9 cellular contexts compared by ENCODE assay signal in the genomic region with DNA sequence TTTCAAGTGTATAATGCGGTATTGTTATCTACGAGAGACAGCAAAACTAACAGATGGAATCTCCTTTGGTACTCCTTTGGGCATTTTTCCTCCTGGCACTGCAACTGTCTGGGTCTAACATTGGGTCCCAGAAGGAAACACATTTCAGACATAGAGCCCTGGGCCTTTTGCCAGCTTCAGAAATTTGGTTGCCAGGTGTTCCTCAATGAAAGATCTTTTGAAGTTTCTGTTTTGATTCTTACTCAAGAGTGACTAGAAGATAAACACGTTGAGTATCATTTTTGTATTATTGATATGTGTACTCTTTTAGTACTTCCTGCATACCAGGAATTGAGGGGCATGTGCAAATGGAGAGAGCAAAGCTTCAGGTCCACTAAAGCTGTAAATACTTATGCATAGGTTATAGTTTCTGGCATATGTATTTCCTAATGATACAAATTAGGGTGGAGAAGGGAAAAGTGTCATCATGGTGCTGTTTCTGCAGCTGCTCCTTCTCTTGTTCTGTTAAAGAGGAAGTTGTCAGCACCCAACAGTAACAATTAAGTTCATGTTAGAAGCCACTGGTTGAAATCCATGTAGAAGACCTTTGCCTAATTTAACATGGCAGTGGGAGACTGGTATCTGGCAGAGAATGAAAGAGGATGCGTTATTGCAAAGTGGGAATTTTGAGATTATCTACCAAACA. TPM values are rescaled to one million over a fixed set of nuclear protein-coding genes. Genes with fewer than 3 reads are reported as not detected.
A peak's percentile ranks its signal among the peaks of the same experiment; 100 is the strongest.
DNase-seq lines count a peak whose midpoint lies in the region; ATAC-seq and TF ChIP-seq lines count a peak whose summit lies in the region.
"Had no signal": no experiment of that assay in that cellular context is flagged by ENCODE, and none has a peak within 500 bp of the region (broad histone marks: within the 10 kb centered on the region; RNA-seq: fewer than 3 reads in every experiment).

No MANE protein-coding gene starts in this region.

- TF ChIP-seq CTCF in lung (IDR thresholded peaks at IDR 0.05; ENCODE audit: control extremely low read depth, extremely low read depth) = no peak

- DNase-seq in NCI-H748 (lab: John Stamatoyannopoulos, UW; ENCODE audit: unreplicated experiment) = peak; percentile 44
- no peak for DNase-seq in NCI-H748 treated with DMSO at 0.1 percent for 48 hours (lab: John Stamatoyannopoulos, UW)
- DNase-seq in NCI-H1436 (lab: John Stamatoyannopoulos, UW) = peak; percentile 6
- DNase-seq in lung (ENCODE audit: low spot score) = peak; percentile 41
- DNase-seq in glomerular visceral epithelial cell (ENCODE audit: extremely low spot score) = no peak
- no peak for DNase-seq in HK-2 (ENCODE audit: unreplicated experiment)
- DNase-seq in sciatic nerve (ENCODE audit: low spot score) = no peak

- no peaks in the 10 kb centered on the region for H3K9me3 ChIP-seq in lung (ENCODE audit: control insufficient read depth in 2 of 2, insufficient read depth in 1 of 2, low read length in 1 of 2)
- H3K9me3 ChIP-seq: A549 had no signal

- 55 to 64% methylated on average over 4 of the region's 4 CpGs for WGBS in lung, 2 donors

- ATAC-seq in HG02840 (IDR thresholded peaks at IDR 0.05; ENCODE audit: low FRiP score, unreplicated experiment) = peak; percentile 70
- ATAC-seq in lung (ENCODE audit: insufficient read depth, low FRiP score) = no peak
- no peak for ATAC-seq in sciatic nerve
- ATAC-seq: A549 had no signal

- no peaks in the 10 kb centered on the region for H3K4me1 ChIP-seq in lung (ENCODE audit: control insufficient read depth in 2 of 2, insufficient read depth in 2 of 2, low read length in 2 of 2)
- H3K4me1 ChIP-seq: A549 had no signal

- intact Hi-C loops in sciatic nerve (cut with DNase I) = no loop called here

- no peak overlapping the region for H3K4me3 ChIP-seq in lung
- H3K4me3 ChIP-seq: A549 had no signal

- no peaks in the 10 kb centered on the region for H3K36me3 ChIP-seq in lung (ENCODE audit: control insufficient read depth in 2 of 2, insufficient read depth in 2 of 2, low read length in 2 of 2)

- H3K27ac ChIP-seq in lung (ENCODE audit: low read depth in 1 of 2, low read length in 1 of 2) = no peak overlapping the region
- H3K27ac ChIP-seq: A549 had no signal

- H3K27me3 ChIP-seq in lung (ENCODE audit: control insufficient read depth, insufficient read depth) = no peaks in the 10 kb centered on the region

RNA-seq across cellular contexts. Expression of a gene that starts 53.5 kb away (rescaled TPM):
- total RNA-seq in lung (10 to 100 TPM; 21.8 to 62.4 TPM), sciatic nerve (29.3 TPM)
- 10 to 100 TPM in 1 of 2 donors, 1 to 10 TPM in 1; 10.0 to 28.2 TPM for polyA plus RNA-seq in lung

RNA-seq across cellular contexts. Expression of a gene that starts 53.7 kb away (rescaled TPM):
- 10 to 100 TPM; 10.7 to 14.7 TPM for total RNA-seq in lung
- polyA plus RNA-seq in lung = 1 to 10 TPM; 3.4 to 5.2 TPM
- total RNA-seq in sciatic nerve = 14.6 TPM

Comparison
In these comparisons a context has a peak if more than half of its experiments do, and no peak if none do; other contexts are left out.
1. DNase-seq: peak in NCI-H748 (single experiment), NCI-H1436 (single experiment) and lung (single experiment); none in NCI-H748 treated with DMSO at 0.1 percent for 48 hours (single experiment), glomerular visceral epithelial cell (single experiment), HK-2 (single experiment) and sciatic nerve (single experiment).